In the genomic region with DNA sequence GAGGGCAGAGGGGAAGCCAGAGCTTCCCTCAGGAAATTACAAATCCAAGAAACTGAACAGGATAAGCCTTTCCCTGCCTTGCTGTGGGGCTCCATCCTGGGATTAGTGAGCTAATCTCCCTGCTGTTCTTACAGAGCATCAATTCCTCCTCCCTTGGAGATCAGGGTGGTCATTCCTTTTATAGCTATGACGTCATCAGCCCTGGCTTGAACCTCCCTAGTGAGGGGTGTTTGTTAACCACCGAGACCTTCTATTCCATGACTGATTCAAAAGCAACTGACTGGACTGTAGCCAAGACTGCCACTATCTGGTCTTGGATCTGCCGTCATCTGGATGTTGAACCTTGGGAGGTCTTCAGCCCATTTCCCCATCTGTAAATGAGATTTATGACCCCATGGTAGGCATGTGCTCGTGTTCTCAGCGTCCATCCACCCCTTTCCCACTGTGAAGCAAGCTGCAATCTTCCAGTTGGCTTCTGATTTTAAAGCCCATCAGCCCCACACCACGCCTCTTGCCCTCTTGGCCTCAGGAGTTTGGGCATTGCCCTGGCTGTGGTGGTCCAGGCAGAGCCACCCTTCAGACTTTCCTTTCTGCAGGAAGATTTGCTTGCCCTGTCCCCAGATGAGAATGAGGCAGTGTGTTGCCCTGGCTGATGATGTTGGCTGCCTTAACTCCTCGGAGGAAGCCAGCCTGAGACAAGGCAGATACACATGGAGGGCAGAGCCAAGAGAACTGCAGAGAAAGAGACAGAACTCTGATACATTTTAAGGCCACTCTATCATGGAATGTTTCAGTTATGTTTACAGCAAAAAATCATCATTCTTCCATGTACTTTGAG, we compare ENCODE assay signal across 13 cellular contexts. TPM values are rescaled to one million over a fixed set of nuclear protein-coding genes. Genes with fewer than 3 reads are reported as not detected.
DNase-seq lines count a peak whose midpoint lies in the region; ATAC-seq, FAIRE-seq and TF ChIP-seq lines count a peak whose summit lies in the region.
"Had no signal": no experiment of that assay in that cellular context is flagged by ENCODE, and none has a peak within 500 bp of the region (broad histone marks: within the 10 kb centered on the region; RNA-seq: fewer than 3 reads in every experiment).

No MANE protein-coding gene starts in this region.

- peak; percentile 61 for DNase-seq in DMS 273 (lab: John Stamatoyannopoulos, UW; ENCODE audit: unreplicated experiment)
- DNase-seq in Panc1 (ENCODE audit: low read depth, low spot score) = no peak
- DNase-seq in fibroblast of peridontal ligament (ENCODE audit: extremely low read depth) = peak; percentile 66
- DNase-seq in osteoblast (ENCODE audit: insufficient read length, low spot score, missing footprints) = peak; percentile 86
- no peak for DNase-seq in iPS-NIHi7 (ENCODE audit: extremely low spot score)
- no peak for DNase-seq in stimulated activated CD4-positive, alpha-beta T cell treated with anti-CD3 and anti-CD28 coated beads, Interleukin-4, amount 100 ng/mL, for 24 hours
- DNase-seq in kidney = no peak
- DNase-seq: activated naive CD4-positive, alpha-beta T cell; DND-41; NCI-H1436; stimulated activated naive CD4-positive, alpha-beta T cell treated with Interleukin-2 at 50 U/mL for 16 hours; T-helper 2 cell had no signal

- H3K36me3 ChIP-seq in Panc1 (ENCODE audit: control insufficient read depth, insufficient read depth, low read length) (no peaks in the 10 kb centered on the region), osteoblast (ENCODE audit: insufficient read depth, low read length) (no peaks in the 10 kb centered on the region), kidney (ENCODE audit: control insufficient read depth in 1 of 2, insufficient read depth in 2 of 2, low read length in 2 of 2) (no peaks in the 10 kb centered on the region)

- POLR2A ChIA-PET in Panc1 (lab: Charles Lee) = no interaction called here

- ATAC-seq in Panc1 = peak; percentile 55; the same call in 1 of the 2 replicates
- no peak for ATAC-seq in GM18517 (IDR thresholded peaks at IDR 0.05; ENCODE audit: unreplicated experiment)

- BruUV-seq in Panc1 (replicated peaks; lab: Mats Ljungman, UMichigan) = no TSS peak

- in situ Hi-C loops in Panc1 (cut with HindIII; ENCODE audit: low pct_unique_long_range_greater_than_20kb, low sequenced_read_pairs) = no loop called here

- H3K4me3 ChIP-seq in Panc1 (ENCODE audit: low read depth in 2 of 2, low read length in 2 of 2) = no peak overlapping the region
- no peak overlapping the region for H3K4me3 ChIP-seq in osteoblast (ENCODE audit: insufficient read depth, low read length)
- H3K4me3 ChIP-seq in kidney (ENCODE audit: low read length in 2 of 2) = no peak overlapping the region

- H2AFZ ChIP-seq in osteoblast (ENCODE audit: low read length) = peak overlapping the region; percentile 38

- intact Hi-C loops in Panc1 (cut with micrococcal nuclease; ENCODE audit: unreplicated experiment) (no loop called here), kidney (cut with DNase I) (no loop called here)

- H3K4me2 ChIP-seq in osteoblast (ENCODE audit: insufficient read depth, low read length) = peak overlapping the region; percentile 35

- H3K27ac ChIP-seq in Panc1 (ENCODE audit: low read length) = no peak overlapping the region
- H3K27ac ChIP-seq in osteoblast (ENCODE audit: low read depth, low read length) = peak overlapping the region; percentile 91
- no peak overlapping the region for H3K27ac ChIP-seq in kidney (ENCODE audit: low read depth in 2 of 2, low read length in 2 of 2)

- H3K27me3 ChIP-seq in Panc1 (ENCODE audit: control insufficient read depth, insufficient read depth, low read length) (no peaks in the 10 kb centered on the region), osteoblast (ENCODE audit: insufficient read depth, low read length) (no peaks in the 10 kb centered on the region)

- no peak for FAIRE-seq in kidney (lab: Jason Lieb, UNC)

- CTCF ChIA-PET in Panc1 (lab: Charles Lee) = interaction anchor here (0.5 kb wide), 1 partner anchor 88 kb away, joined by 12 read pairs; no protein-coding TSS in a partner anchor

- no peaks in the 10 kb centered on the region for H3K79me2 ChIP-seq in osteoblast (ENCODE audit: insufficient read depth, low read length)

- peaks cover 2% of the 10 kb centered on the region for H4K20me1 ChIP-seq in osteoblast (ENCODE audit: insufficient read depth, low read length)

- no peak overlapping the region for H3K9ac ChIP-seq in kidney (ENCODE audit: low read length in 2 of 2)

- TF ChIP-seq CTCF in Panc1 (IDR thresholded peaks at IDR 0.05) (no peak), osteoblast (IDR thresholded peaks at IDR 0.05; ENCODE audit: extremely low read depth, low read depth, low read length) (no peak), kidney (IDR thresholded peaks at IDR 0.05; ENCODE audit: borderline replicate concordance, extremely low read depth, insufficient read depth) (no peak)

- H3K4me1 ChIP-seq in Panc1 (ENCODE audit: control insufficient read depth, insufficient read depth, low read length) (no peaks in the 10 kb centered on the region), osteoblast (ENCODE audit: insufficient read depth, low read length) (peaks cover 63% of the 10 kb centered on the region), kidney (ENCODE audit: control insufficient read depth in 1 of 2, insufficient read depth in 1 of 2, low read depth in 1 of 2, low read length in 2 of 2) (peaks cover 2 to 10% of the 10 kb centered on the region in 2 donors)

- H3K9me3 ChIP-seq in Panc1 (ENCODE audit: control insufficient read depth, insufficient read depth, low read depth, low read length) (no peaks in the 10 kb centered on the region), osteoblast (ENCODE audit: low read depth, low read length) (no peaks in the 10 kb centered on the region), kidney (ENCODE audit: control insufficient read depth in 1 of 2, low read length in 2 of 2) (no peaks in the 10 kb centered on the region)

RNA-seq across cellular contexts. Expression of a gene that starts 59.6 kb away (rescaled TPM):
- 212 TPM for total RNA-seq in Panc1 (2021; ENCODE audit: unreplicated experiment)
- polyA plus RNA-seq in Panc1 (2012; ENCODE audit: insufficient read length) = 336 TPM
- total RNA-seq in osteoblast = 444 and 447 TPM in 2 replicates
- 184 TPM for total RNA-seq in kidney
- polyA plus RNA-seq in kidney (ENCODE audit: insufficient read depth, low read depth, low replicate concordance) = 20.1 TPM

Comparison
In these comparisons a context has a peak if more than half of its experiments do, and no peak if none do; other contexts are left out.
1. DNase-seq: peak in DMS 273 (single experiment), fibroblast of peridontal ligament (single experiment) and osteoblast (single experiment); none in Panc1 (single experiment), iPS-NIHi7 (single experiment), stimulated activated CD4-positive, alpha-beta T cell treated with anti-CD3 and anti-CD28 coated beads, Interleukin-4, amount 100 ng/mL, for 24 hours (single experiment) and kidney (single experiment).